In the genomic region with DNA sequence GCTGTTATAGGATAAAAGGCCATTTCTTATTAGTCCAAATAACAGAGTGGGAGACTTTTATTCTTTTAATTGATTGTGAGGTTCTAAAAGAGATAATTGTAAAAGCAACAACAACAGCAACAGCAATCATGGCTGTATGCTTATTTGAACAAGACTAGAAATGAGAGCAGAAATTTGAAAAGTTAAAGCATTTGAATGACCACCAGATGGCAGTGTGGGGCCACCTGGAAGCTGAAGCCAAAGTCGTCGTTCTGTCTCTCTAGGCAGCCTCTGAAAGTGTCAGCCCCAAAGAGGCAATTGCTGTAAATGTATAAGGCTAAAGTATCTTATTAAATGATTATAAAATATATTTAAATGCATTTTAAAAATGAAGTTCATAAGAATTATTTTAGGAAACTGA, we compare ENCODE assay signal across 9 cellular contexts. TPM values are rescaled to one million over a fixed set of nuclear protein-coding genes. Genes with fewer than 3 reads are reported as not detected.
A peak's percentile ranks its signal among the peaks of the same experiment; 100 is the strongest.
DNase-seq lines count a peak whose midpoint lies in the region; ATAC-seq and TF ChIP-seq lines count a peak whose summit lies in the region.
"Had no signal": no experiment of that assay in that cellular context is flagged by ENCODE, and none has a peak within 500 bp of the region (broad histone marks: within the 10 kb centered on the region; RNA-seq: fewer than 3 reads in every experiment).

No MANE protein-coding gene starts in this region.

- peak; percentile 51 to 72 for TF ChIP-seq CTCF in left lung (IDR thresholded peaks at IDR 0.05)

- DNase-seq in DMS79 treated with DMSO at 0.1 percent for 48 hours (lab: John Stamatoyannopoulos, UW) (peak; percentile 1), DMS79 (lab: John Stamatoyannopoulos, UW) (no peak), NCI-H2171 treated with DMSO at 0.1 percent for 48 hours (lab: John Stamatoyannopoulos, UW) (peak; percentile 11), left lung (peak in 1 of 2 donors; percentile 49)
- peak; percentile 8 to 23 (median 10) for DNase-seq in activated CD4-positive, CD25-positive, alpha-beta regulatory T cell (lab: John Stamatoyannopoulos, UW)
- peak; percentile 41 for DNase-seq in central memory CD4-positive, alpha-beta T cell
- DNase-seq in stimulated activated CD8-positive, alpha-beta memory T cell treated with anti-CD3 and anti-CD28 coated beads, Interleukin-12 subunit alpha, Interleukin-12 subunit beta, amount 100 ng/mL, for 4 hours (ENCODE audit: low read depth): peak; percentile 24

- intact Hi-C loops in left lung (cut with DNase I): no loop called here

- H3K4me3 ChIP-seq in left lung: no peak overlapping the region

- H3K27ac ChIP-seq in left lung: no peak overlapping the region
- H3K27ac ChIP-seq: neutrophil had no signal

- H3K9me3 ChIP-seq in left lung: no peaks in the 10 kb centered on the region
- H3K9me3 ChIP-seq: neutrophil had no signal

- H3K4me1 ChIP-seq in left lung: no peaks in the 10 kb centered on the region

- no peaks in the 10 kb centered on the region for H3K36me3 ChIP-seq in left lung
- H3K36me3 ChIP-seq: neutrophil had no signal

- no peaks in the 10 kb centered on the region for H3K27me3 ChIP-seq in left lung
- H3K27me3 ChIP-seq: neutrophil had no signal

- ATAC-seq in HG02884 (IDR thresholded peaks at IDR 0.05; ENCODE audit: unreplicated experiment) (peak; percentile 52), left lung (peak; percentile 86)

RNA-seq across cellular contexts. Expression of gene SH2D1A, which starts 42.2 kb away (rescaled TPM):
- 1 to 10 TPM in 1 of 2 donors, under 1 TPM in 1; 0.44 to 1.1 TPM for total RNA-seq in left lung

RNA-seq across cellular contexts. Expression of gene TEX13D, which starts 56.1 kb away (rescaled TPM):
- total RNA-seq in left lung: not detected
